1 cellular context compared by ENCODE assay signal in the genomic region with DNA sequence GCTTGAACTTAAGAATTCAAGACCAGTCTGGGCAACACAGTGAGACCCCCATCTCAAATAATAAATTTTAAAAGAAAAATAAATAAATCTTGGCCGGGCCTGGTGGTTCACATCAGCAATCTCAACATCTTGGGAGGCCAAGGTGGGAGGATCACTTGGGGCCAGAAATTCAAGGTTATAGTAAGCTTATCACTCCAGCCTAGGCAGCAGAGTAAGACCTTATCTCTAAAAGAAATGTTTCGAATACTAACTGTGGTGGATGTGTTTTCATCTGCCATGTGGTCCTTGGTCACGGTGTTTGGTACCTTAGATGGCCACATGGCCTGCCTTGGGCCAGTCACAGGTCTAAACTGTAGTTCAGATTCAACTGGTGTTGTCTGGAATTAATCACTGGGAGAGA.
TF ChIP-seq lines count a peak whose summit lies in the region.

No MANE protein-coding gene starts in this region.

TF ChIP-seq in HepG2, 621 proteins besides CTCF, POLR2A, EP300 and RAD21:
- TF ChIP-seq ZNF121 (CRISPR knock-in tag; IDR thresholded peaks at IDR 0.05) (0 out of 2 replicates have a peak, but pooled peaks have one; percentile 18), KDM2A (CRISPR knock-in tag; IDR thresholded peaks at IDR 0.05; ENCODE audit: borderline replicate concordance, low read depth) (no peak), DNMT1 (CRISPR knock-in tag; IDR thresholded peaks at IDR 0.05) (no peak), ZSCAN31 (CRISPR knock-in tag; IDR thresholded peaks at IDR 0.05; ENCODE audit: low read depth) (no peak), SCMH1 (CRISPR knock-in tag; IDR thresholded peaks at IDR 0.05; ENCODE audit: borderline replicate concordance) (no peak)
